8 cellular contexts compared by ENCODE assay signal in genomic region chr19:55080121-55080914, GRCh38. TPM values are rescaled to one million over a fixed set of nuclear protein-coding genes. Genes with fewer than 3 reads are reported as not detected.
DNase-seq lines count a peak whose midpoint lies in the region; ATAC-seq and TF ChIP-seq lines count a peak whose summit lies in the region.

No MANE protein-coding gene starts in this region.

- ATAC-seq in GM19438 (IDR thresholded peaks at IDR 0.05; ENCODE audit: low read depth, unreplicated experiment): peak; percentile 60
- peak; percentile 52 to 74 (median 68) for ATAC-seq in right lobe of liver
- no peak for ATAC-seq in GM19467 (IDR thresholded peaks at IDR 0.05; ENCODE audit: unreplicated experiment)
- ATAC-seq in HG02981 (IDR thresholded peaks at IDR 0.05; ENCODE audit: unreplicated experiment): no peak

- TF ChIP-seq POLR2A in right lobe of liver (IDR thresholded peaks at IDR 0.05): no peak

- peak overlapping the region; percentile 60 for H3K4me3 ChIP-seq in colonic mucosa
- H3K4me3 ChIP-seq in right lobe of liver: peak overlapping the region in 1 of 3 donors; percentile 38

- H3K36me3 ChIP-seq in colonic mucosa: no peaks in the 10 kb centered on the region
- H3K36me3 ChIP-seq in right lobe of liver: no peaks in the 10 kb centered on the region

- no peak for TF ChIP-seq CTCF in colonic mucosa (IDR thresholded peaks at IDR 0.05)
- no peak for TF ChIP-seq CTCF in right lobe of liver (IDR thresholded peaks at IDR 0.05)

- H3K9me3 ChIP-seq in colonic mucosa (no peaks in the 10 kb centered on the region), right lobe of liver (no peaks in the 10 kb centered on the region)

- H3K9ac ChIP-seq in colonic mucosa (ENCODE audit: low read depth in 2 of 2, low read length in 2 of 2): peak overlapping the region; percentile 70 to 91

- intact Hi-C loops in colonic mucosa (cut with DNase I) (no loop called here), right lobe of liver (cut with DNase I) (no loop called here)

- 8% methylated on average over 26 of the region's 55 CpGs for WGBS in right lobe of liver (ENCODE audit: insufficient coverage, low coverage, low lambda C conversion rate, missing lambda C conversion rate)

- DNase-seq in NCI-H2081 (lab: John Stamatoyannopoulos, UW) (peak; percentile 84 to 92), colonic mucosa (peak; percentile 94), right lobe of liver (peak in 2 of 3 donors; percentile 51 to 66)
- peak; percentile 23 to 41 (median 34) for DNase-seq in activated CD4-positive, CD25-positive, alpha-beta regulatory T cell (lab: John Stamatoyannopoulos, UW)
- DNase-seq in stimulated activated CD8-positive, alpha-beta memory T cell treated with anti-CD3 and anti-CD28 coated beads, Interleukin-15, amount 100 ng/mL, for 48 hours (ENCODE audit: low read depth in 2 of 2): peak; percentile 47 to 60

- H3K27ac ChIP-seq in colonic mucosa: peak overlapping the region; percentile 72
- H3K27ac ChIP-seq in right lobe of liver: no peak overlapping the region

- H3K4me1 ChIP-seq in colonic mucosa (no peaks in the 10 kb centered on the region), right lobe of liver (peaks cover 0 to 8% (median 0%) of the 10 kb centered on the region in 4 donors)

- H3K27me3 ChIP-seq in colonic mucosa (peaks cover 12% of the 10 kb centered on the region), right lobe of liver (peaks cover 0 to 8% of the 10 kb centered on the region in 2 donors)

RNA-seq across cellular contexts. Expression of gene EPS8L1, which starts 4.6 kb away (rescaled TPM):
- total RNA-seq in colonic mucosa (10 to 100 TPM; 27.5 to 83.9 TPM), right lobe of liver (1 to 10 TPM in 4 of 6 experiments, under 1 TPM in 2; 0.49 to 2.4 (median 1.2) TPM)

RNA-seq across cellular contexts. Expression of gene RDH13, which starts 17.4 kb away (rescaled TPM):
- total RNA-seq in colonic mucosa (10 to 100 TPM; 39.5 to 93.0 TPM), right lobe of liver (10 to 100 TPM in 4 of 6 experiments, 1 to 10 TPM in 2; 7.7 to 16.8 (median 12.1) TPM)

RNA-seq across cellular contexts. Expression of gene PPP1R12C, which starts 37.1 kb away (rescaled TPM):
- total RNA-seq in colonic mucosa: 100 to 1,000 TPM in 1 of 2 donors, 10 to 100 TPM in 1; 82.6 to 112 TPM
- total RNA-seq in right lobe of liver: 10 to 100 TPM; 35.6 to 48.1 (median 41.7) TPM

RNA-seq across cellular contexts. Expression of gene GP6, which starts 42.3 kb away (rescaled TPM):
- 1 to 10 TPM in 1 of 2 donors, under 1 TPM in 1; 0.32 to 1.1 TPM for total RNA-seq in colonic mucosa
- total RNA-seq in right lobe of liver: under 1 TPM in 2 of 6 experiments, not detected in 4; 0.33 to 0.42 TPM

Comparison
In these comparisons a context has a peak if more than half of its experiments do, and no peak if none do; other contexts are left out.
1. ATAC-seq: peak in GM19438 (single experiment) and right lobe of liver (4 of 4); none in GM19467 (single experiment) and HG02981 (single experiment).
2. DNase-seq: peak in every context shown above with its lines; median percentile 94 in colonic mucosa; 88 in NCI-H2081; 58 in right lobe of liver; 54 in stimulated activated CD8-positive, alpha-beta memory T cell treated with anti-CD3 and anti-CD28 coated beads, Interleukin-15, amount 100 ng/mL, for 48 hours; 34 in activated CD4-positive, CD25-positive, alpha-beta regulatory T cell.
3. RNA of gene EPS8L1, which starts 4.6 kb away (total RNA-seq): 27.5 to 83.9 TPM in colonic mucosa; 0.49 to 2.4 TPM in right lobe of liver; every median in the first group is over 4 times any median in the second.